In genomic region chr2:27152796-27153464, GRCh38 we compare ENCODE assay signal across 12 cellular contexts. TPM values are rescaled to one million over a fixed set of nuclear protein-coding genes. Genes with fewer than 3 reads are reported as not detected.
DNase-seq lines count a peak whose midpoint lies in the region; ATAC-seq and TF ChIP-seq lines count a peak whose summit lies in the region.
"Had no signal": no experiment of that assay in that cellular context is flagged by ENCODE, and none has a peak within 500 bp of the region (broad histone marks: within the 10 kb centered on the region; RNA-seq: fewer than 3 reads in every experiment).

No MANE protein-coding gene starts in this region.

- no peaks in the 10 kb centered on the region for H3K9me2 ChIP-seq in PC-9 (ENCODE audit: insufficient read depth)

- H3K4me3 Mint-ChIP-seq in T-helper 17 cell, result no peak overlapping the region
- H3K4me3 Mint-ChIP-seq: CD8-positive, alpha-beta T cell had no signal

- H2BK120ac ChIP-seq in mesenchymal stem cell (ENCODE audit: low read depth, low read length), result no peak overlapping the region

- H2BK5ac ChIP-seq in mesenchymal stem cell (ENCODE audit: low read depth, low read length, poor library complexity, severe bottlenecking), result no peak overlapping the region

- no peaks in the 10 kb centered on the region for H3K79me1 ChIP-seq in mesenchymal stem cell (replicated peaks; ENCODE audit: low read length, poor library complexity, severe bottlenecking)

- no peaks in the 10 kb centered on the region for H3K27me3 ChIP-seq in PC-9 (ENCODE audit: insufficient read depth, low read depth)
- H3K27me3 ChIP-seq in mesenchymal stem cell (ENCODE audit: control insufficient read depth in 1 of 2, insufficient read depth in 1 of 2, low read length in 2 of 2), result peaks cover 19 to 23% of the 10 kb centered on the region in 2 experiments

- 50% methylated on average over 2 of the region's 2 CpGs for WGBS in mesenchymal stem cell

- H4K8ac ChIP-seq in mesenchymal stem cell (ENCODE audit: low read length), result no peak overlapping the region

- H3K23ac ChIP-seq in mesenchymal stem cell (ENCODE audit: low read length in 2 of 2), result no peak overlapping the region

- no peaks in the 10 kb centered on the region for H4K20me1 ChIP-seq in PC-9 (ENCODE audit: insufficient read depth)

- intact Hi-C loops in PC-9 (cut with micrococcal nuclease; ENCODE audit: unreplicated experiment), result no loop called here

- no peak overlapping the region for H3K4ac ChIP-seq in mesenchymal stem cell (ENCODE audit: low read depth in 1 of 2, low read length in 2 of 2)

- H3K4me3 ChIP-seq in PC-9 (no peak overlapping the region), mesenchymal stem cell (ENCODE audit: insufficient read depth in 1 of 2, low read depth in 1 of 2, low read length in 2 of 2) (no peak overlapping the region)

- BruUV-seq in PC-9 (replicated peaks; lab: Mats Ljungman, UMichigan), result no TSS peak

- CTCF ChIA-PET in PC-9 (lab: Charles Lee), result no interaction called here

- H3K79me2 ChIP-seq in PC-9 (ENCODE audit: low read depth), result no peaks in the 10 kb centered on the region

- H2AFZ ChIP-seq in PC-9 (no peak overlapping the region), mesenchymal stem cell (ENCODE audit: low read depth, low read length) (no peak overlapping the region)

- H2BK12ac ChIP-seq in mesenchymal stem cell (ENCODE audit: low read length in 2 of 2), result no peak overlapping the region

- H3K4me2 ChIP-seq in PC-9, result no peak overlapping the region
- H3K4me2 ChIP-seq in mesenchymal stem cell (ENCODE audit: low read length, poor library complexity, severe bottlenecking), result no peak overlapping the region

- H3K9ac ChIP-seq in mesenchymal stem cell (ENCODE audit: low read length), result no peak overlapping the region

- peaks cover 4% of the 10 kb centered on the region; the same call in 1 of the 2 replicates for H3F3A ChIP-seq in PC-9 (ENCODE audit: insufficient read depth, low read depth)

- no peak overlapping the region for H2AK5ac ChIP-seq in mesenchymal stem cell (ENCODE audit: low read length, severe bottlenecking)

- peaks cover 21% of the 10 kb centered on the region for H3K27me3 Mint-ChIP-seq in T-helper 17 cell

- no peak overlapping the region for H3K27ac ChIP-seq in PC-9
- H3K27ac ChIP-seq in mesenchymal stem cell (ENCODE audit: low read length, poor library complexity, severe bottlenecking), result no peak overlapping the region

- H3K27ac Mint-ChIP-seq in T-helper 17 cell, result no peak overlapping the region
- H3K27ac Mint-ChIP-seq: CD8-positive, alpha-beta T cell had no signal

- H3K4me1 ChIP-seq in PC-9 (replicated peaks; ENCODE audit: insufficient read depth), result no peaks in the 10 kb centered on the region
- peaks cover 2% of the 10 kb centered on the region for H3K4me1 ChIP-seq in mesenchymal stem cell (ENCODE audit: control insufficient read depth, insufficient read depth, low read depth, low read length)

- H3K9me3 ChIP-seq in PC-9 (ENCODE audit: insufficient read depth, low read depth) (no peaks in the 10 kb centered on the region), mesenchymal stem cell (ENCODE audit: control insufficient read depth, low read length) (no peaks in the 10 kb centered on the region), T-helper 17 cell (ENCODE audit: control insufficient read depth, low read length, poor library complexity, severe bottlenecking) (no peaks in the 10 kb centered on the region)

- POLR2A ChIA-PET in PC-9 (lab: Charles Lee; ENCODE audit: unreplicated experiment), result interaction anchor here (0.6 kb wide), 2 partner anchors 185 to 215 kb away, joined by 3 read pairs; no protein-coding TSS in a partner anchor

- ATAC-seq in T-helper 17 cell, result no peak
- no peak for ATAC-seq in HG03139 (IDR thresholded peaks at IDR 0.05; ENCODE audit: unreplicated experiment)
- ATAC-seq: CD8-positive, alpha-beta T cell had no signal

- no peaks in the 10 kb centered on the region for H3K36me3 Mint-ChIP-seq in T-helper 17 cell (ENCODE audit: low read depth)
- H3K36me3 Mint-ChIP-seq: CD8-positive, alpha-beta T cell had no signal

- peaks cover 7% of the 10 kb centered on the region for H3K4me1 Mint-ChIP-seq in T-helper 17 cell

- H3K14ac ChIP-seq in mesenchymal stem cell (ENCODE audit: low read length in 2 of 2), result no peak overlapping the region

- TF ChIP-seq CTCF in PC-9 (conservative IDR thresholded peaks at IDR 0.05) (no peak), GM20000 (IDR thresholded peaks at IDR 0.05; ENCODE audit: extremely low read depth, missing control alignments) (no peak)

- no peak overlapping the region for H3K18ac ChIP-seq in mesenchymal stem cell (ENCODE audit: low read depth in 1 of 2, low read length in 2 of 2)

- peak; percentile 76 for DNase-seq in DMS153 (lab: John Stamatoyannopoulos, UW)
- peak; percentile 59 for DNase-seq in HT1080 (ENCODE audit: low read depth)
- peak; percentile 21 to 37 for DNase-seq in PC-9
- DNase-seq in mesenchymal stem cell, result peak; percentile 33
- DNase-seq in T-helper 17 cell, result no peak
- DNase-seq in GM20000 (ENCODE audit: low spot score), result no peak
- no peak for DNase-seq in NCI-H128 (lab: John Stamatoyannopoulos, UW; ENCODE audit: unreplicated experiment)
- DNase-seq: CD8-positive, alpha-beta T cell; NCI-H446 had no signal

- H3K36me3 ChIP-seq in PC-9 (ENCODE audit: low read depth) (no peaks in the 10 kb centered on the region), mesenchymal stem cell (ENCODE audit: control insufficient read depth in 1 of 2, insufficient read depth in 2 of 2, low read depth in 1 of 2, low read length in 2 of 2) (no peaks in the 10 kb centered on the region)

- no peak overlapping the region for H4K91ac ChIP-seq in mesenchymal stem cell (ENCODE audit: low read length)

- no peak overlapping the region for H2BK15ac ChIP-seq in mesenchymal stem cell (ENCODE audit: low read depth, poor library complexity, severe bottlenecking)

RNA-seq across cellular contexts. Expression of gene TCF23, which starts 4.1 kb away (rescaled TPM):
- not detected in 2 replicates for total RNA-seq in HT1080 (2014; rRNA removed; shearing (Covaris generic))
- not detected in 2 replicates for polyA plus RNA-seq in HT1080 (2015; cell fraction: cytosol; rRNA removed)
- polyA plus RNA-seq in HT1080 (2015; cell fraction: nucleus; rRNA removed), result not detected in 2 replicates
- total RNA-seq in PC-9 (2021) (not detected in 2 replicates), T-helper 17 cell (not detected)
- polyA plus RNA-seq in mesenchymal stem cell (2013, experiment 1 of 2), result not detected
- not detected for polyA plus RNA-seq in mesenchymal stem cell (2013, experiment 2 of 2)
- total RNA-seq: CD8-positive, alpha-beta T cell; endothelial cell of umbilical vein; T-helper 2 cell treated with Interferon-gamma antibody and Interleukin-4, amounts not matched to agents 100 ng/mL and 5 ng/mL, for 36 hours had no signal
- polyA plus RNA-seq: endothelial cell of umbilical vein had no signal

RNA-seq across cellular contexts. Expression of gene PRR30, which starts 13.7 kb away (rescaled TPM):
- not detected in 2 replicates for total RNA-seq in HT1080 (2014; rRNA removed; shearing (Covaris generic))
- polyA plus RNA-seq in HT1080 (2015; cell fraction: cytosol; rRNA removed), result not detected in 2 replicates
- not detected in 2 replicates for polyA plus RNA-seq in HT1080 (2015; cell fraction: nucleus; rRNA removed)
- total RNA-seq in PC-9 (2021) (not detected in 2 replicates), T-helper 17 cell (not detected)
- polyA plus RNA-seq in mesenchymal stem cell (2013, experiment 1 of 2), result not detected
- not detected for polyA plus RNA-seq in mesenchymal stem cell (2013, experiment 2 of 2)
- total RNA-seq: CD8-positive, alpha-beta T cell; endothelial cell of umbilical vein; T-helper 2 cell treated with Interferon-gamma antibody and Interleukin-4, amounts not matched to agents 100 ng/mL and 5 ng/mL, for 36 hours had no signal
- polyA plus RNA-seq: endothelial cell of umbilical vein had no signal

RNA-seq across cellular contexts. Expression of gene PREB, which starts 18.5 kb away (rescaled TPM):
- total RNA-seq in HT1080 (2014; rRNA removed; shearing (Covaris generic)), result 66.4 and 75.8 TPM in 2 replicates
- 46.1 and 54.0 TPM in 2 replicates for polyA plus RNA-seq in HT1080 (2015; cell fraction: cytosol; rRNA removed)
- polyA plus RNA-seq in HT1080 (2015; cell fraction: nucleus; rRNA removed), result 50.4 and 56.8 TPM in 2 replicates
- total RNA-seq in PC-9 (2021) (35.7 and 36.2 TPM in 2 replicates), T-helper 17 cell (10 to 100 TPM; 25.6 to 27.1 TPM)
- 38.5 TPM for polyA plus RNA-seq in mesenchymal stem cell (2013, experiment 1 of 2)
- 38.0 TPM for polyA plus RNA-seq in mesenchymal stem cell (2013, experiment 2 of 2)

RNA-seq across cellular contexts. Expression of gene ABHD1, which starts 29.3 kb away (rescaled TPM):
- total RNA-seq in HT1080 (2014; rRNA removed; shearing (Covaris generic)), result not detected in 2 replicates
- polyA plus RNA-seq in HT1080 (2015; cell fraction: cytosol; rRNA removed), result 0.28 TPM in 1 of 2 replicates, not detected in the other
- 0.09 and 0.12 TPM in 2 replicates for polyA plus RNA-seq in HT1080 (2015; cell fraction: nucleus; rRNA removed)
- total RNA-seq in PC-9 (2021), result not detected in 2 replicates
- not detected for polyA plus RNA-seq in mesenchymal stem cell (2013, experiment 1 of 2)
- polyA plus RNA-seq in mesenchymal stem cell (2013, experiment 2 of 2), result 0.10 TPM
- total RNA-seq in T-helper 17 cell, result under 1 TPM; 0.65 to 0.94 TPM
- total RNA-seq: endothelial cell of umbilical vein had no signal

RNA-seq across cellular contexts. Expression of gene CGREF1, which starts 34.0 kb away (rescaled TPM):
- 0.13 and 0.26 TPM in 2 replicates for total RNA-seq in HT1080 (2014; rRNA removed; shearing (Covaris generic))
- polyA plus RNA-seq in HT1080 (2015; cell fraction: cytosol; rRNA removed), result 0.43 and 0.91 TPM in 2 replicates
- 0.82 and 3.0 TPM in 2 replicates for polyA plus RNA-seq in HT1080 (2015; cell fraction: nucleus; rRNA removed)
- total RNA-seq in PC-9 (2021) (0.37 TPM in 1 of 2 replicates, not detected in the other), T-helper 17 cell (not detected)
- polyA plus RNA-seq in mesenchymal stem cell (2013, experiment 1 of 2), result 0.68 TPM
- polyA plus RNA-seq in mesenchymal stem cell (2013, experiment 2 of 2), result 0.84 TPM
- total RNA-seq: CD8-positive, alpha-beta T cell had no signal

Comparison
In these comparisons a context has a peak if more than half of its experiments do, and no peak if none do; other contexts are left out.
1. DNase-seq: peak in DMS153 (single experiment), HT1080 (single experiment), PC-9 (2 of 2) and mesenchymal stem cell (single experiment); none in T-helper 17 cell (0 of 3), GM20000 (single experiment) and NCI-H128 (single experiment).